In genomic region chr7:155456772-155457543, GRCh38 we compare ENCODE assay signal across 8 cellular contexts. TPM values are rescaled to one million over a fixed set of nuclear protein-coding genes. Genes with fewer than 3 reads are reported as not detected.
DNase-seq lines count a peak whose midpoint lies in the region; ATAC-seq, FAIRE-seq and TF ChIP-seq lines count a peak whose summit lies in the region.

No MANE protein-coding gene starts in this region.

- H3K9me2 ChIP-seq in Karpas-422 (replicated peaks; ENCODE audit: insufficient read depth, low read length) = no peaks in the 10 kb centered on the region

- H3K9me3 Mint-ChIP-seq in activated CD8-positive, alpha-beta memory T cell treated with anti-CD3 and anti-CD28 coated beads, Interleukin-2, amount 10 ng/mL, durations not matched to agents 7 days and 5 days (ENCODE audit: low read depth) = no peaks in the 10 kb centered on the region
- no peaks in the 10 kb centered on the region for H3K9me3 Mint-ChIP-seq in nephron progenitor cell

- peak overlapping the region; percentile 67 for H3K27ac Mint-ChIP-seq in activated CD8-positive, alpha-beta memory T cell treated with anti-CD3 and anti-CD28 coated beads, Interleukin-2, amount 10 ng/mL, durations not matched to agents 7 days and 5 days
- no peak overlapping the region for H3K27ac Mint-ChIP-seq in nephron progenitor cell

- ATAC-seq in activated CD8-positive, alpha-beta memory T cell treated with anti-CD3 and anti-CD28 coated beads, Interleukin-2, amount 10 ng/mL, durations not matched to agents 7 days and 5 days = no peak

- H4K20me1 ChIP-seq in Karpas-422 (ENCODE audit: insufficient read depth, low read depth, low read length) = no peaks in the 10 kb centered on the region

- FAIRE-seq in urothelium cell line (lab: Jason Lieb, UNC) = no peak

- H3K4me1 ChIP-seq in Karpas-422 (ENCODE audit: low read length) = no peaks in the 10 kb centered on the region

- H3K9me3 ChIP-seq in Karpas-422 (ENCODE audit: low read length) = no peaks in the 10 kb centered on the region

- no peak overlapping the region for H2AFZ ChIP-seq in Karpas-422 (ENCODE audit: low read length)

- H3K36me3 Mint-ChIP-seq in activated CD8-positive, alpha-beta memory T cell treated with anti-CD3 and anti-CD28 coated beads, Interleukin-2, amount 10 ng/mL, durations not matched to agents 7 days and 5 days = peaks cover 3% of the 10 kb centered on the region
- H3K36me3 Mint-ChIP-seq in nephron progenitor cell (ENCODE audit: low read depth) = no peaks in the 10 kb centered on the region

- H3K4me3 ChIP-seq in fibroblast of villous mesenchyme (ENCODE audit: low read depth, low read length) (peak overlapping the region; percentile 57), Karpas-422 (ENCODE audit: low read length) (no peak overlapping the region)

- DNase-seq in Caki2 (ENCODE audit: low read depth) (peak; percentile 77), HuH-7.5 (ENCODE audit: low spot score) (peak; percentile 45), fibroblast of villous mesenchyme (ENCODE audit: low read depth) (peak; percentile 50), nephron progenitor cell (peak; percentile 71), urothelium cell line (ENCODE audit: low spot score) (peak; percentile 80), Karpas-422 (no peak), HT-29 (ENCODE audit: low spot score) (no peak)
- no peak for DNase-seq in activated CD8-positive, alpha-beta memory T cell treated with anti-CD3 and anti-CD28 coated beads, Interleukin-2, amount 10 ng/mL, durations not matched to agents 7 days and 5 days

- H3K27me3 Mint-ChIP-seq in activated CD8-positive, alpha-beta memory T cell treated with anti-CD3 and anti-CD28 coated beads, Interleukin-2, amount 10 ng/mL, durations not matched to agents 7 days and 5 days = peaks cover 81% of the 10 kb centered on the region
- peaks cover 98% of the 10 kb centered on the region for H3K27me3 Mint-ChIP-seq in nephron progenitor cell (ENCODE audit: low read depth, poor library complexity)

- no peaks in the 10 kb centered on the region for H3K36me3 ChIP-seq in Karpas-422 (ENCODE audit: insufficient read depth, low read length)

- CTCF ChIA-PET in activated CD8-positive, alpha-beta memory T cell treated with anti-CD3 and anti-CD28 coated beads, Interleukin-2, amount 10 ng/mL, durations not matched to agents 7 days and 5 days (lab: Charles Lee) = interaction anchor here (0.6 kb wide), 1 partner anchor 43 kb away, joined by 4 read pairs; no protein-coding TSS in a partner anchor

- no peak overlapping the region for H3K4me2 ChIP-seq in Karpas-422 (ENCODE audit: low read depth, low read length, poor library complexity, severe bottlenecking)

- H3K27ac ChIP-seq in Karpas-422 (ENCODE audit: low read length) = no peak overlapping the region

- no peak for TF ChIP-seq CTCF in fibroblast of villous mesenchyme (IDR thresholded peaks at IDR 0.05; ENCODE audit: insufficient read depth, low read depth, low read length)
- TF ChIP-seq CTCF in nephron progenitor cell (IDR thresholded peaks at IDR 0.05) = no peak

- no peaks in the 10 kb centered on the region for H3K79me2 ChIP-seq in Karpas-422 (ENCODE audit: low read length)

- in situ Hi-C loops in Caki2 (cut with HindIII; ENCODE audit: low pct_unique_long_range_greater_than_20kb, low sequenced_read_pairs) = no loop called here

- H3K9ac ChIP-seq in Karpas-422 (ENCODE audit: low read length) = no peak overlapping the region

- H3K27me3 ChIP-seq in Karpas-422 (ENCODE audit: low read length) = no peaks in the 10 kb centered on the region

- H3K4me1 Mint-ChIP-seq in activated CD8-positive, alpha-beta memory T cell treated with anti-CD3 and anti-CD28 coated beads, Interleukin-2, amount 10 ng/mL, durations not matched to agents 7 days and 5 days = peaks cover 8% of the 10 kb centered on the region
- H3K4me1 Mint-ChIP-seq in nephron progenitor cell = peaks cover 8% of the 10 kb centered on the region

- peak overlapping the region; percentile 36 for H3K4me3 Mint-ChIP-seq in activated CD8-positive, alpha-beta memory T cell treated with anti-CD3 and anti-CD28 coated beads, Interleukin-2, amount 10 ng/mL, durations not matched to agents 7 days and 5 days
- H3K4me3 Mint-ChIP-seq in nephron progenitor cell = peak overlapping the region; percentile 47

RNA-seq across cellular contexts. Expression of gene EN2, which starts 1.0 kb away (rescaled TPM):
- total RNA-seq in Caki2 (2014; rRNA removed; shearing (Covaris generic); ENCODE audit: low replicate concordance) = 1.3 and 6.7 TPM in 2 replicates
- not detected for total RNA-seq in activated CD8-positive, alpha-beta memory T cell treated with anti-CD3 and anti-CD28 coated beads, Interleukin-2, amount 10 ng/mL, durations not matched to agents 7 days and 5 days
- total RNA-seq in fibroblast of villous mesenchyme = under 0.01 TPM in 1 of 2 replicates, not detected in the other
- not detected in 2 replicates for total RNA-seq in Karpas-422 (2014; rRNA removed; shearing (Covaris generic); ENCODE audit: low replicate concordance)
- total RNA-seq in HT-29 (2014; rRNA removed; shearing (Covaris generic)) = not detected in 2 replicates

Comparison
In these comparisons a context has a peak if more than half of its experiments do, and no peak if none do; other contexts are left out.
1. DNase-seq: peak in Caki2 (single experiment), HuH-7.5 (single experiment), fibroblast of villous mesenchyme (single experiment), nephron progenitor cell (single experiment) and urothelium cell line (single experiment); none in activated CD8-positive, alpha-beta memory T cell treated with anti-CD3 and anti-CD28 coated beads, Interleukin-2, amount 10 ng/mL, durations not matched to agents 7 days and 5 days (single experiment), Karpas-422 (single experiment) and HT-29 (single experiment).